19 cellular contexts compared by ENCODE assay signal in the genomic region with DNA sequence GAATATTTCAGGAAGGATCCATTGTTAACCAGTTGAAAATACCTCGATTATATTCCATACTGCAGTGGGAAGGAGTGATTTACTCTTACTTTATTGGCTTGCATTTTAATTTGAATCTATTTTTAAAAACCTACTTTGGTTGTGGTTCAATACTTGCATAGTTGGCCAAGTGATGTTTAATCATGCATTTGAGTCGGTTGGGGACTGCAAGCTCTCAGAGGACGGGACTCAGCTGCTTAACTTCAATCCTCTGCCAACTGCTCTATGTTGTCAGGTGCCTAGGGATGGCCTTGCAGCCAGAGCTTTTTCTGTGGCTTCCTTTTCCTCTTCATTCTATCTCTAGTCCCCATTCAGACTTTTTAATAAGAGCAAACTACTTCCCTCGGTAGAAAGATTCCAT.
"Had no signal": no experiment of that assay in that cellular context is flagged by ENCODE, and none has a peak within 500 bp of the region (broad histone marks: within the 10 kb centered on the region; RNA-seq: fewer than 3 reads in every experiment).

No MANE protein-coding gene starts in this region.

- H3K4me1 ChIP-seq: lower lobe of right lung, upper lobe of left lung, uterus had no signal

- H3K36me3 ChIP-seq: esophagus muscularis mucosa, left ventricle myocardium inferior, lower lobe of right lung, spleen, tibial artery, upper lobe of left lung, uterus had no signal

- H3K27ac ChIP-seq: dorsolateral prefrontal cortex, epithelial cell of prostate, esophagus muscularis mucosa, foreskin keratinocyte, left ventricle myocardium inferior, lower lobe of right lung, tibial artery, upper lobe of left lung, uterus had no signal

- ATAC-seq: foreskin keratinocyte; lower lobe of right lung; natural killer cell; right cardiac atrium; stimulated activated memory B cell treated with anti-CD40 and anti-IgM and Interleukin-4, amounts not matched to agents 10 μg/mL and 1 μg/mL and 100 μg/mL, for 72 hours had no signal

- H3K9me3 ChIP-seq: esophagus muscularis mucosa, lower lobe of right lung, spleen, tibial artery, upper lobe of left lung, uterus had no signal

- H3K27me3 ChIP-seq: dorsolateral prefrontal cortex, esophagus muscularis mucosa, foreskin keratinocyte, spleen, tibial artery, upper lobe of left lung, uterus had no signal

- DNase-seq: cortex of kidney; effector CD8-positive, alpha-beta T cell; foreskin keratinocyte; immature natural killer cell; left ventricle myocardium inferior; lower lobe of right lung; natural killer cell; right cardiac atrium; spleen; stimulated activated CD4-positive, alpha-beta T cell treated with anti-CD3 and anti-CD28 coated beads, Interleukin-15, amount 100 ng/mL, for 24 hours; stimulated activated CD4-positive, alpha-beta T cell treated with anti-CD3 and anti-CD28 coated beads, Interleukin-1b, Interleukin-23, amount 100 ng/mL, for 48 hours; stimulated activated CD4-positive, alpha-beta T cell treated with anti-CD3 and anti-CD28 coated beads, Interleukin-4, amount 100 ng/mL, for 24 hours; tibial artery; upper lobe of left lung; uterus had no signal

- H3K4me3 ChIP-seq: dorsolateral prefrontal cortex, esophagus muscularis mucosa, left ventricle myocardium inferior, lower lobe of right lung, spleen, tibial artery, upper lobe of left lung, uterus had no signal
